14 cellular contexts compared by ENCODE assay signal in the genomic region with DNA sequence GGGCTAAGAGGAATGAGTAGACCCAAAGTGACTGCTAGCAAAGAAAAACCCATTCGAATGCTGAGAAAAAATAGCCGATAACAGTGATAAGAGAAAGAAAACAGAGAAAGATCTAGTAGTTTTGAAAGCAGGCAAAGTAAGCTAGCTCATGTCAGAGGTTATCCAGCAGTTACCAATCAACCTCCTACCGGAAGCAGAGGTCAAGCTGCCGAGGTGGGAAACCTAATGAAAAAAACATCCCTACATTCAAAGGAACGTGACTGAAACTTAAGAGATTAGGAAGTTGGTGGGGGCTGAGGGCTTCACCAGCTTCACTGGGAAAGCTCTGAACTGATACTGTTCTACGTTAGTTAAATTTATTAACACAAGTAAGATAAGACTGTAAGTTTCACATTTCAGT. TPM values are rescaled to one million over a fixed set of nuclear protein-coding genes. Genes with fewer than 3 reads are reported as not detected.
DNase-seq lines count a peak whose midpoint lies in the region; ATAC-seq and TF ChIP-seq lines count a peak whose summit lies in the region.
"Had no signal": no experiment of that assay in that cellular context is flagged by ENCODE, and none has a peak within 500 bp of the region (broad histone marks: within the 10 kb centered on the region; RNA-seq: fewer than 3 reads in every experiment).

No MANE protein-coding gene starts in this region.

- H3K27ac ChIP-seq in AG04450 (ENCODE audit: low read depth, low read length) (peak overlapping the region; percentile 78), mesenchymal stem cell (ENCODE audit: low read length, poor library complexity, severe bottlenecking) (no peak overlapping the region), psoas muscle (no peak overlapping the region)

- H4K91ac ChIP-seq in mesenchymal stem cell (ENCODE audit: low read length): no peak overlapping the region

- no peak overlapping the region for H3K23ac ChIP-seq in mesenchymal stem cell (ENCODE audit: low read length in 2 of 2)

- no peak overlapping the region for H3K18ac ChIP-seq in mesenchymal stem cell (ENCODE audit: low read depth in 1 of 2, low read length in 2 of 2)

- H2BK15ac ChIP-seq in mesenchymal stem cell (ENCODE audit: low read depth, poor library complexity, severe bottlenecking): no peak overlapping the region

- H4K8ac ChIP-seq in mesenchymal stem cell (ENCODE audit: low read length): no peak overlapping the region

- no peak overlapping the region for H3K9ac ChIP-seq in mesenchymal stem cell (ENCODE audit: low read length)

- H3K4me1 ChIP-seq in mesenchymal stem cell (ENCODE audit: control insufficient read depth, insufficient read depth, low read depth, low read length): no peaks in the 10 kb centered on the region
- H3K4me1 ChIP-seq in psoas muscle: peaks cover 47% of the 10 kb centered on the region

- H3K9me3 ChIP-seq in AG04450 (ENCODE audit: control insufficient read depth, insufficient read depth, low read length) (no peaks in the 10 kb centered on the region), mesenchymal stem cell (ENCODE audit: control insufficient read depth, low read length) (no peaks in the 10 kb centered on the region), psoas muscle (no peaks in the 10 kb centered on the region)
- H3K9me3 ChIP-seq: BE2C, esophagus squamous epithelium had no signal

- POLR2A ChIA-PET in AG04450 (lab: Yijun Ruan, JAX): interaction anchor here (0.7 kb wide), 1 partner anchor 447 kb away, joined by 3 read pairs; no protein-coding TSS in a partner anchor

- H3K4ac ChIP-seq in mesenchymal stem cell (ENCODE audit: low read depth in 1 of 2, low read length in 2 of 2): no peak overlapping the region

- no peaks in the 10 kb centered on the region for H3K9me3 Mint-ChIP-seq in HFFc6
- H3K9me3 Mint-ChIP-seq: activated naive CD4-positive, alpha-beta T cell treated with anti-CD3 and anti-CD28 coated beads, Interleukin-2, amount 50 U/mL, for 72 hours had no signal

- H3K4me1 Mint-ChIP-seq in HFFc6 (ENCODE audit: low read depth): peaks cover 68% of the 10 kb centered on the region

- TF ChIP-seq CTCF in AG04450 (IDR thresholded peaks at IDR 0.05; ENCODE audit: low read depth, low read length) (no peak), HFFc6 (IDR thresholded peaks at IDR 0.05) (no peak), psoas muscle (IDR thresholded peaks at IDR 0.05) (no peak)

- H3K4me3 ChIP-seq in AG04450 (ENCODE audit: low read depth, low read length): peak overlapping the region; percentile 8; the same call in 1 of the 2 replicates
- H3K4me3 ChIP-seq in mesenchymal stem cell (ENCODE audit: insufficient read depth in 1 of 2, low read depth in 1 of 2, low read length in 2 of 2): no peak overlapping the region
- no peak overlapping the region for H3K4me3 ChIP-seq in psoas muscle
- H3K4me3 ChIP-seq: esophagus squamous epithelium had no signal

- no peak overlapping the region for H2BK120ac ChIP-seq in mesenchymal stem cell (ENCODE audit: low read depth, low read length)

- intact Hi-C loops in psoas muscle (cut with DNase I): no loop called here

- H2BK5ac ChIP-seq in mesenchymal stem cell (ENCODE audit: low read depth, low read length, poor library complexity, severe bottlenecking): no peak overlapping the region

- no peaks in the 10 kb centered on the region for H3K27me3 Mint-ChIP-seq in HFFc6 (ENCODE audit: insufficient read depth)
- H3K27me3 Mint-ChIP-seq: activated CD4-positive, alpha-beta T cell treated with anti-CD3 and anti-CD28 coated beads, Interleukin-2, amount 10 ng/mL, durations not matched to agents 7 days and 5 days had no signal

- CTCF ChIA-PET in AG04450 (lab: Charles Lee): no interaction called here

- H2BK12ac ChIP-seq in mesenchymal stem cell (ENCODE audit: low read length in 2 of 2): no peak overlapping the region

- peak overlapping the region; percentile 49 for H3K4me3 Mint-ChIP-seq in HFFc6
- H3K4me3 Mint-ChIP-seq: activated CD4-positive, alpha-beta T cell treated with anti-CD3 and anti-CD28 coated beads, Interleukin-2, amount 10 ng/mL, durations not matched to agents 7 days and 5 days had no signal

- H3K14ac ChIP-seq in mesenchymal stem cell (ENCODE audit: low read length in 2 of 2): no peak overlapping the region

- H3K36me3 Mint-ChIP-seq in HFFc6 (ENCODE audit: low read depth): peaks cover 8% of the 10 kb centered on the region; the same call in 1 of the 2 replicates

- H2AK5ac ChIP-seq in mesenchymal stem cell (ENCODE audit: low read length, severe bottlenecking): no peak overlapping the region

- H3K36me3 ChIP-seq in mesenchymal stem cell (ENCODE audit: control insufficient read depth in 1 of 2, insufficient read depth in 2 of 2, low read depth in 1 of 2, low read length in 2 of 2): no peaks in the 10 kb centered on the region
- no peaks in the 10 kb centered on the region for H3K36me3 ChIP-seq in psoas muscle (ENCODE audit: insufficient read depth in 1 of 2, low read depth in 1 of 2)
- H3K36me3 ChIP-seq: esophagus squamous epithelium had no signal

- WGBS in mesenchymal stem cell: 23% methylated on average over 2 of the region's 6 CpGs
- 41 to 46% (median 46%) methylated on average over 6 of the region's 6 CpGs for WGBS in psoas muscle, 3 donors

- DNase-seq in AG04450 (ENCODE audit: low read depth, low spot score) (no peak), HFFc6 (no peak), amniotic epithelial cell (ENCODE audit: low read depth) (peak; percentile 30), mesenchymal stem cell (peak; percentile 24), NCI-H2171 treated with DMSO at 0.1 percent for 48 hours (lab: John Stamatoyannopoulos, UW) (no peak), psoas muscle (no peak), RKO (ENCODE audit: low spot score) (no peak), epidermal melanocyte (ENCODE audit: insufficient read length, low spot score) (no peak)
- DNase-seq: activated CD4-positive, alpha-beta T cell treated with anti-CD3 and anti-CD28 coated beads, Interleukin-2, amount 10 ng/mL, durations not matched to agents 7 days and 5 days; BE2C; esophagus squamous epithelium; NCI-H2171; stimulated activated CD4-positive, alpha-beta T cell treated with anti-CD3 and anti-CD28 coated beads, Interleukin-2, amount 100 ng/mL, for 24 hours had no signal

- H2AFZ ChIP-seq in mesenchymal stem cell (ENCODE audit: low read depth, low read length): no peak overlapping the region

- peaks cover 8% of the 10 kb centered on the region for H3K79me1 ChIP-seq in mesenchymal stem cell (replicated peaks; ENCODE audit: low read length, poor library complexity, severe bottlenecking)

- H3K27me3 ChIP-seq in AG04450 (ENCODE audit: control insufficient read depth, insufficient read depth, low read length) (no peaks in the 10 kb centered on the region), mesenchymal stem cell (ENCODE audit: control insufficient read depth in 1 of 2, insufficient read depth in 1 of 2, low read length in 2 of 2) (no peaks in the 10 kb centered on the region), psoas muscle (ENCODE audit: insufficient read depth in 3 of 3, low read length in 2 of 3) (no peaks in the 10 kb centered on the region)
- H3K27me3 ChIP-seq: BE2C, esophagus squamous epithelium had no signal

- peak overlapping the region; percentile 3 for H3K4me2 ChIP-seq in mesenchymal stem cell (ENCODE audit: low read length, poor library complexity, severe bottlenecking)

- ATAC-seq in psoas muscle: no peak

- H3K27ac Mint-ChIP-seq in HFFc6: peak overlapping the region; percentile 68
- H3K27ac Mint-ChIP-seq: activated CD4-positive, alpha-beta T cell treated with anti-CD3 and anti-CD28 coated beads, Interleukin-2, amount 10 ng/mL, durations not matched to agents 7 days and 5 days had no signal

RNA-seq across cellular contexts. Expression of a gene that starts 32.6 kb away (rescaled TPM):
- 70.4 and 74.3 TPM in 2 replicates for polyA plus RNA-seq in AG04450 (2011; rRNA removed)
- 70.0 and 76.1 TPM in 2 replicates for polyA minus RNA-seq in AG04450 (2011; rRNA and poly(A)+ RNA removed)
- 10 to 100 TPM; 21.0 to 28.6 (median 25.1) TPM for total RNA-seq in HFFc6 (2021; fragmentation: NEBNext Ultra II Directional; extraction: Animal tissue kit (Norgen Biotek cat#: 25700))
- 18.3 TPM for polyA plus RNA-seq in mesenchymal stem cell (2013, experiment 1 of 2)
- 17.5 TPM for polyA plus RNA-seq in mesenchymal stem cell (2013, experiment 2 of 2)
- 10 to 100 TPM; 25.3 to 42.6 (median 34.6) TPM for total RNA-seq in psoas muscle
- polyA plus RNA-seq in psoas muscle: 10 to 100 TPM; 18.2 to 22.5 (median 22.1) TPM

Comparison
In these comparisons a context has a peak if more than half of its experiments do, and no peak if none do; other contexts are left out.
1. DNase-seq: peak in amniotic epithelial cell (single experiment) and mesenchymal stem cell (single experiment); none in AG04450 (single experiment), HFFc6 (single experiment), NCI-H2171 treated with DMSO at 0.1 percent for 48 hours (single experiment), psoas muscle (0 of 2), RKO (single experiment) and epidermal melanocyte (single experiment).